In the genomic region with DNA sequence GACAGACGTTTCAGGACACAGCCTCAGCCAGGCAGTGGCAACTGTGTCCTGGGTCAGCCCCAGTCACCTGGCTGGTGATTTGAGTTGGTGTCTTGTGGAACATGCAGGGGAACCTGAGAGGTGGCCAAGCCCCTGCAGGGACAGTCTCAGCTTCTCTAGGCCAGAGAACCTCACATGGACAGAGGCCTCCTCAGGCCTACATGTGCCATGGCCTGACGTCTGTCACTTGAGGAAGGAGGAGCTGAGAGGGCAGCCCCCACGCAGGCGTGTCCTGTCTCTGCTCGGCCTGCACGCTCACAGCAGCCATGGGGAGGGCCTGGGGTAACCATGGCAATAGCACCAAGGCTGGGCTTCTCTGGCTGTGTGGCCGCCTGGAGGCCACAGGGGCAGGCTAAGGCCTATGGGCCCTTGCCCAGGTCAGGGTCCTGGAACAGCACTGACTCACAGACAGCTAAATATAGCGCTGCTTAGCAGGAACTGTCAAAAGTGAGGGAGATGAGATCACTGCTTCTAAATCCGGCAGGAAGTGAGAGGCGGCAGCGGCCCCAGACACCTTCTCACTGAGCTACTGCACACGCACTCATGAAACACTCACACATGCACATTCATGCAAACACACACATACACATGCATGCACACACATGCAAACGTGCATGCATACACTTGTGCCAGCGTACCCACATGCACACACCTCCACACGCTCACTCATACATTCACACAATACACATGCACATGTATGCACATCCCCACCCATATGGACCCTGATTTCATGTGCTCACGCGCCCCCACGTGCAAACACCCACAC, we compare ENCODE assay signal across 8 cellular contexts. TPM values are rescaled to one million over a fixed set of nuclear protein-coding genes. Genes with fewer than 3 reads are reported as not detected.
DNase-seq lines count a peak whose midpoint lies in the region; ATAC-seq and TF ChIP-seq lines count a peak whose summit lies in the region.

No MANE protein-coding gene starts in this region.

- TF ChIP-seq CTCF in right lobe of liver (IDR thresholded peaks at IDR 0.05): no peak

- H3K27ac ChIP-seq in right lobe of liver: peak overlapping the region; percentile 30 to 75 (median 37)

- no peaks in the 10 kb centered on the region for H3K27me3 ChIP-seq in right lobe of liver

- DNase-seq in DMS153 (lab: John Stamatoyannopoulos, UW) (peak; percentile 52), HuH-7.5 (ENCODE audit: low spot score) (peak; percentile 75), cerebellum (ENCODE audit: low spot score) (peak; percentile 68), right lobe of liver (peak in 2 of 3 donors; percentile 57 to 72), NCI-H1092 (lab: John Stamatoyannopoulos, UW) (no peak)
- peak; percentile 72 for DNase-seq in activated CD4-positive, CD25-positive, alpha-beta regulatory T cell treated with anti-CD3 and anti-CD28 coated beads, Interleukin-2, amount 50 U/mL, for 72 hours
- peak; percentile 60 to 80 (median 68) for DNase-seq in stimulated activated CD4-positive, alpha-beta T cell treated with anti-CD3 and anti-CD28 coated beads, TNF-alpha, amount 100 ng/mL, for 48 hours (ENCODE audit: low read depth in 3 of 3)

- H3K36me3 ChIP-seq in right lobe of liver: no peaks in the 10 kb centered on the region

- intact Hi-C loops in right lobe of liver (cut with DNase I): no loop called here

- no peaks in the 10 kb centered on the region for H3K9me3 ChIP-seq in right lobe of liver

- H3K4me1 ChIP-seq in right lobe of liver: peaks cover 0 to 5% (median 0%) of the 10 kb centered on the region in 4 donors

- ATAC-seq in GM21447 (IDR thresholded peaks at IDR 0.05; ENCODE audit: unreplicated experiment): peak; percentile 90
- peak; percentile 77 to 88 (median 84) for ATAC-seq in right lobe of liver

- 59% methylated on average over 6 of the region's 18 CpGs for WGBS in right lobe of liver (ENCODE audit: insufficient coverage, low coverage, low lambda C conversion rate, missing lambda C conversion rate)

- no peak for TF ChIP-seq POLR2A in right lobe of liver (IDR thresholded peaks at IDR 0.05)

- no peak overlapping the region for H3K4me3 ChIP-seq in right lobe of liver

RNA-seq across cellular contexts. Expression of a gene that starts 57.0 kb away (rescaled TPM):
- total RNA-seq in cerebellum: 43.4 TPM
- total RNA-seq in right lobe of liver: 10 to 100 TPM; 15.0 to 23.8 (median 19.2) TPM
